ENCODE assay signal across 27 cellular contexts in the genomic region with DNA sequence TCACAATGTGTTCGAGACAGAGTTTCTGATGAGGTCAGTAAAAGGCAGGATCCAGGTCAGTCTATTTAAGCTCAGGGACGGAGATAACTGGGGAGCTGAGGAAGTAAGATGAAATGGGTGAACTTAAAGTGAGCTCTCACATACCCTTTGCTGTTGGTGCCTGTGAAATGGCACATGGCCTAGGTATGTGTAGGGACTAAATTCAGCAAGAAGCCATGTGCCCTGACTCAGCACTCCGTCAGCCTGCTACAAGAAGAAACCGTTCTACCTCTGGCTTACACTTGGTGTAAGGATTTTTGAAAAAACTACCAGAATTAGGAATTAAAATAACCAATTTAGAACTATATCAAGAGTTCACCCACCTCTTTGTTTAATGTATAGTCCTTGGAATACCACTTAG. TPM values are rescaled to one million over a fixed set of nuclear protein-coding genes. Genes with fewer than 3 reads are reported as not detected.
"Had no signal": no experiment of that assay in that cellular context is flagged by ENCODE, and none has a peak within 500 bp of the region (broad histone marks: within the 10 kb centered on the region; RNA-seq: fewer than 3 reads in every experiment).

No MANE protein-coding gene starts in this region.

- H3K4me1 ChIP-seq: gastroesophageal sphincter, suprapubic skin, thyroid gland, uterus had no signal

- H3K9me3 ChIP-seq: gastroesophageal sphincter, mucosa of descending colon, ovary, suprapubic skin, thyroid gland, uterus had no signal

- H3K27ac ChIP-seq: coronary artery, gastroesophageal sphincter, ovary, suprapubic skin, thyroid gland, uterus had no signal

- H3K27ac Mint-ChIP-seq: naive thymus-derived CD8-positive, alpha-beta T cell; stimulated activated effector memory CD8-positive, alpha-beta T cell treated with anti-CD3 and anti-CD28 coated beads, Interleukin-12 subunit alpha, Interleukin-12 subunit beta, amount 100 ng/mL, for 72 hours; type B pancreatic cell had no signal

- H3K36me3 ChIP-seq: gastroesophageal sphincter, ovary, suprapubic skin, thyroid gland, uterus had no signal

- H3K4me3 ChIP-seq: coronary artery, gastroesophageal sphincter, lung, mucosa of descending colon, ovary, suprapubic skin, thyroid gland, uterus had no signal

- H3K4me3 Mint-ChIP-seq: naive thymus-derived CD8-positive, alpha-beta T cell; stimulated activated effector memory CD8-positive, alpha-beta T cell treated with anti-CD3 and anti-CD28 coated beads, Interleukin-12 subunit alpha, Interleukin-12 subunit beta, amount 100 ng/mL, for 72 hours; type B pancreatic cell had no signal

- DNase-seq: effector CD8-positive, alpha-beta T cell; glutamatergic neuron; left colon; left ventricle myocardium superior; mucosa of descending colon; naive thymus-derived CD8-positive, alpha-beta T cell; nucleus accumbens; ovary; right cardiac atrium; stimulated activated CD4-positive, alpha-beta T cell treated with anti-CD3 and anti-CD28 coated beads, Interleukin-4, amount 100 ng/mL, for 1 hour; stimulated activated CD8-positive, alpha-beta memory T cell treated with anti-CD3 and anti-CD28 coated beads, Interleukin-4, amount 100 ng/mL, for 48 hours; stimulated activated naive CD8-positive, alpha-beta T cell treated with anti-CD3 and anti-CD28 coated beads, Interleukin-15, Interleukin-2, amounts not matched to agents 100 U/mL and 50 U/mL, for 24 hours; thyroid gland; uterus had no signal

- H3K27me3 Mint-ChIP-seq: naive thymus-derived CD8-positive, alpha-beta T cell; type B pancreatic cell had no signal

- H3K27me3 ChIP-seq: gastroesophageal sphincter, ovary, suprapubic skin, thyroid gland, uterus had no signal

- H3K36me3 Mint-ChIP-seq: naive thymus-derived CD8-positive, alpha-beta T cell; stimulated activated effector memory CD8-positive, alpha-beta T cell treated with anti-CD3 and anti-CD28 coated beads, Interleukin-12 subunit alpha, Interleukin-12 subunit beta, amount 100 ng/mL, for 72 hours; type B pancreatic cell had no signal

- H3K4me1 Mint-ChIP-seq: naive thymus-derived CD8-positive, alpha-beta T cell; stimulated activated effector memory CD8-positive, alpha-beta T cell treated with anti-CD3 and anti-CD28 coated beads, Interleukin-12 subunit alpha, Interleukin-12 subunit beta, amount 100 ng/mL, for 72 hours had no signal

- ATAC-seq: esophagus mucosa; gastroesophageal sphincter; left colon; left ventricle myocardium superior; mucosa of descending colon; naive thymus-derived CD8-positive, alpha-beta T cell; right cardiac atrium; stimulated activated effector memory CD8-positive, alpha-beta T cell treated with anti-CD3 and anti-CD28 coated beads, Interleukin-12 subunit alpha, Interleukin-12 subunit beta, amount 100 ng/mL, for 72 hours; stimulated activated naive CD8-positive, alpha-beta T cell treated with anti-CD3 and anti-CD28 coated beads, Interleukin-15, Interleukin-2, amounts not matched to agents 100 U/mL and 50 U/mL, for 24 hours had no signal

RNA-seq across cellular contexts. Expression of a gene that starts 41.1 kb away (rescaled TPM):
- total RNA-seq: chondrocyte; dermis microvascular lymphatic vessel endothelial cell; esophagus mucosa; fibroblast of lung; fibroblast of villous mesenchyme; gastroesophageal sphincter; kidney epithelial cell; left colon; naive thymus-derived CD8-positive, alpha-beta T cell; suprapubic skin; thyroid gland had no signal
- polyA plus RNA-seq: fibroblast of lung; naive thymus-derived CD8-positive, alpha-beta T cell; neural cell had no signal
